In the genomic region with DNA sequence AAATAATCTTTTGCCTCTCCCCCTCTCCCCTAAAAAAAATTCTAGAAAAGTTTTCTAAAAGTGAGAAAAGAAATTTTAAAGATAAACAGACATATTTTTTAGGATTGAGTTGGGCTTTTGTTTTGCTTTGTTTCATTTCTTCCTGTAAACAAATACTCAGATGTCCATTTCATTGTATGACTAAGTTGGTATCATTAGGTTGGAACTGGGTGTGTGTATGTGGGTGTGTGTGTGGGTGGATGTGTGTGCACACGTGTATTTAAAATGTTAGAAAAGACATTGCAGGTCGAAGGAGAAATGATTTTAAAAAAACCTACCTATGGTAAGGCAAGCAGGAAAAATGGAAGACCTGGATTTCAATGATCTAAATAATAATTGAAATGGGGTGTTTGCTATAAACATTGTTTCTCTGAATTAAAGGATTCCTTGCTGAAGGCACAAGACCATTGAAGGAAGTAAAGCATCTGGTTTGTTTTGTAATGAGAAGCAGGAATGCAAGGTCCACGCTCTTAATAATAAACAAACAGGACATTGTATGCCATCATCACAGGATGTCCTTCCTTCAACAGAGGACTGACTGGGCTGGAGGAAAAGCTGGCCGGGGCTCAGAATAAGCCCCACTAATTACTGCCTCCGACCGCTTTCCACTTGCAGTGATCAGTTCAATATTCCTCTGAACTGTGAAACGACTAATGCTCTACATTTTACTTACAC, we compare ENCODE assay signal across 8 cellular contexts. TPM values are rescaled to one million over a fixed set of nuclear protein-coding genes. Genes with fewer than 3 reads are reported as not detected.
DNase-seq lines count a peak whose midpoint lies in the region; ATAC-seq, FAIRE-seq and TF ChIP-seq lines count a peak whose summit lies in the region.

No MANE protein-coding gene starts in this region.

- H3K36me3 ChIP-seq in ES-I3 (ENCODE audit: insufficient read depth, low read length), result no peaks in the 10 kb centered on the region
- H3K36me3 ChIP-seq in OCI-LY1 (ENCODE audit: insufficient read depth, low read length), result no peaks in the 10 kb centered on the region
- no peaks in the 10 kb centered on the region for H3K36me3 ChIP-seq in parathyroid adenoma (ENCODE audit: control insufficient read depth, insufficient read depth, low read length)
- no peaks in the 10 kb centered on the region for H3K36me3 ChIP-seq in H7 (replicated peaks; ENCODE audit: control insufficient read depth, insufficient read depth, low read length)

- H3F3A ChIP-seq in OCI-LY1 (ENCODE audit: insufficient read depth, low read length), result no peaks in the 10 kb centered on the region; the same call in 1 of the 2 replicates

- H3K27ac ChIP-seq in OCI-LY1 (ENCODE audit: low read depth, low read length, poor library complexity, severe bottlenecking), result peak overlapping the region; percentile 75
- H3K27ac ChIP-seq in parathyroid adenoma, result no peak overlapping the region

- H3K9ac ChIP-seq in ES-I3 (ENCODE audit: low read depth, low read length) (peak overlapping the region; percentile 53), OCI-LY1 (ENCODE audit: low read length) (no peak overlapping the region; the same call in 1 of the 2 replicates), parathyroid adenoma (no peak overlapping the region)

- no peaks in the 10 kb centered on the region for H4K20me1 ChIP-seq in OCI-LY1 (ENCODE audit: insufficient read depth, low read length)

- peak; percentile 50 for FAIRE-seq in endometrium (lab: Jason Lieb, UNC)

- no peak for ATAC-seq in GM21367 (IDR thresholded peaks at IDR 0.05; ENCODE audit: unreplicated experiment)
- no peak for ATAC-seq in GM21737 (IDR thresholded peaks at IDR 0.05; ENCODE audit: unreplicated experiment)

- H3K4me2 ChIP-seq in OCI-LY1 (ENCODE audit: low read length), result peak overlapping the region; percentile 71
- H3K4me2 ChIP-seq in parathyroid adenoma (ENCODE audit: low read length), result peak overlapping the region; percentile 70

- H2AFZ ChIP-seq in OCI-LY1 (ENCODE audit: low read length) (no peak overlapping the region; the same call in 1 of the 2 replicates), parathyroid adenoma (peak overlapping the region; percentile 54)

- no peak for DNase-seq in AML-193 (lab: John Stamatoyannopoulos, UW)
- no peak for DNase-seq in H7

- TF ChIP-seq CTCF in OCI-LY1 (IDR thresholded peaks at IDR 0.05; ENCODE audit: low read length) (no peak), parathyroid adenoma (IDR thresholded peaks at IDR 0.05) (no peak)

- H3K79me2 ChIP-seq in OCI-LY1 (ENCODE audit: insufficient read depth, low read length), result no peaks in the 10 kb centered on the region
- no peaks in the 10 kb centered on the region for H3K79me2 ChIP-seq in parathyroid adenoma

- H3K4me1 ChIP-seq in ES-I3 (ENCODE audit: insufficient read depth, low read length), result peaks cover 13% of the 10 kb centered on the region
- H3K4me1 ChIP-seq in OCI-LY1 (ENCODE audit: insufficient read depth, low read length, severe bottlenecking), result peaks cover 39% of the 10 kb centered on the region
- peaks cover 4% of the 10 kb centered on the region for H3K4me1 ChIP-seq in parathyroid adenoma

- H3K9me3 ChIP-seq in ES-I3 (ENCODE audit: control insufficient read depth, insufficient read depth, low read length) (no peaks in the 10 kb centered on the region), OCI-LY1 (ENCODE audit: low read length) (no peaks in the 10 kb centered on the region), parathyroid adenoma (ENCODE audit: control insufficient read depth, low read length) (no peaks in the 10 kb centered on the region)

- H3K27me3 ChIP-seq in OCI-LY1 (ENCODE audit: insufficient read depth, low read length) (no peaks in the 10 kb centered on the region), parathyroid adenoma (ENCODE audit: control insufficient read depth, insufficient read depth, low read length) (no peaks in the 10 kb centered on the region), H7 (ENCODE audit: control insufficient read depth, insufficient read depth, low read length) (peaks cover 15% of the 10 kb centered on the region)

- peak overlapping the region; percentile 52 for H3K4me3 ChIP-seq in OCI-LY1 (ENCODE audit: low read depth, low read length, poor library complexity, severe bottlenecking)
- H3K4me3 ChIP-seq in parathyroid adenoma (ENCODE audit: low read depth, low read length), result peak overlapping the region; percentile 42
- H3K4me3 ChIP-seq in H7 (ENCODE audit: insufficient read depth, low read depth, low read length), result no peak overlapping the region

- H3K9me2 ChIP-seq in OCI-LY1 (ENCODE audit: low read depth, low read length), result no peaks in the 10 kb centered on the region

RNA-seq across cellular contexts. Expression of a gene that starts 1.0 kb away (rescaled TPM):
- total RNA-seq in H7 (2014; rRNA removed; shearing (Covaris generic)), result 1.7 and 2.4 TPM in 2 replicates
